Comparison of ENCODE assay signal across 11 cellular contexts in the genomic region with DNA sequence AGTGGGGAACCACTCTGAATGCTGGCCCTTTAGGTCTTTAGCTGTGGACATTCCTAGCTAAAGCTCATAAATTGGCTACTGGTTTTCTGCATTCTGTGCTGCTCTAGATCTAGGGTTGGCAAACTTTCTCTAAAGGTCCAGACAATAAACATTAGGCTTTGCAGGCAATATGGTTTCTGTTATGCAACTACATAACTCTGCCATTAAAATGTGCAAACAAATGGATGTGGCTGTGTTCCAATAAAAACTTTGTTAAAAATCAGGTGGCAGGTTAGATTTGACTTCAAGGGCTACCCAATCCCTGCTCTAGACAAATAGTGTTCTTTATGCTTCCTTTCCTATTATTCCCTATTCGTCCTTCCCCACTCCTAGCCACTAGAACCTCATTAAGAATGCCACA. TPM values are rescaled to one million over a fixed set of nuclear protein-coding genes. Genes with fewer than 3 reads are reported as not detected.
"Had no signal": no experiment of that assay in that cellular context is flagged by ENCODE, and none has a peak within 500 bp of the region (broad histone marks: within the 10 kb centered on the region; RNA-seq: fewer than 3 reads in every experiment).

No MANE protein-coding gene starts in this region.

- H3K4me3 ChIP-seq: GM23248, HAP-1, K562 had no signal

- H3K27ac ChIP-seq: GM23248, HL-60 had no signal

- H3K27ac Mint-ChIP-seq: HFFc6 had no signal

- ATAC-seq: HCT116, K562 had no signal

- H3K4me1 ChIP-seq: HAP-1 had no signal

- H3K4me3 Mint-ChIP-seq: HFFc6 had no signal

- H3K9me3 Mint-ChIP-seq: HFFc6 had no signal

- H2AFZ ChIP-seq: GM23248 had no signal

- H3K9me3 ChIP-seq: HAP-1 had no signal

- H3K36me3 ChIP-seq: HAP-1 had no signal

- DNase-seq: GM23248, GOT3, H7, HFFc6, IMR-90 had no signal

RNA-seq across cellular contexts. Expression of a gene that starts 6.8 kb away (rescaled TPM):
- total RNA-seq: GM23248, H4, HFFc6, HT1080, IMR-90, K562 had no signal
- polyA plus RNA-seq: GM23248, IMR-90, K562 had no signal

RNA-seq across cellular contexts. Expression of a gene that starts 42.6 kb away (rescaled TPM):
- total RNA-seq: GM23248 had no signal
